27 cellular contexts compared by ENCODE assay signal in the genomic region with DNA sequence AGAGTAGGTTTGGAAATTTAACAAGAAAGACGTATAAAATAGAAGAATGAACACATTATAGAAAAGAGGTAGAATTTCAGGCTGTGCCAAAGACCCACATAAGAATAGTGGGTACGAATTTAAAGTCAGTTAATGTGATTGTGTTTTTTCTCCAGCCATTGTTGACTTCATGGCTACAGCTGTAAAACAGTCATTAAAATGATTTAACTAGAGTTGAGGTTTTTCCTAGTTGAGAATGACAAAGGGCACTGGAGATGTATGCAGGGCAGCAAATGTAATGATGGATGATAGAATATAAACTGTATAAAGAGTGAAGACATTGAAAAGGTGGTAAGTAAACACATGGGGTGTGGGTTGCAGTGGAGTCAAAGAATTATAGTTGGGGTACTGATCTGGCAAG.
A peak's percentile ranks its signal among the peaks of the same experiment; 100 is the strongest.
DNase-seq lines count a peak whose midpoint lies in the region; ATAC-seq, FAIRE-seq and TF ChIP-seq lines count a peak whose summit lies in the region.
"Had no signal": no experiment of that assay in that cellular context is flagged by ENCODE, and none has a peak within 500 bp of the region (broad histone marks: within the 10 kb centered on the region; RNA-seq: fewer than 3 reads in every experiment).

No MANE protein-coding gene starts in this region.

- no peak overlapping the region for H3K4me2 ChIP-seq in K562 (ENCODE audit: insufficient read depth, low read length)
- no peak overlapping the region for H3K4me2 ChIP-seq in neural progenitor cell
- H3K4me2 ChIP-seq: BLaER1 had no signal

- H3K9me3 ChIP-seq in HEK293 (ENCODE audit: control insufficient read depth, insufficient read depth, low read depth, low read length) (no peaks in the 10 kb centered on the region), K562 (replicated peaks; ENCODE audit: control insufficient read depth, insufficient read depth, low read depth, low read length) (no peaks in the 10 kb centered on the region), neural progenitor cell (ENCODE audit: low read depth) (no peaks in the 10 kb centered on the region)
- H3K9me3 ChIP-seq: BE2C, BLaER1 had no signal

- H2AFZ ChIP-seq in K562 (ENCODE audit: low read depth, low read length) (no peak overlapping the region), neural progenitor cell (replicated peaks) (no peak overlapping the region)

- H3K9me3 Mint-ChIP-seq in neural progenitor cell (no peaks in the 10 kb centered on the region), type B pancreatic cell (no peaks in the 10 kb centered on the region)
- H3K9me3 Mint-ChIP-seq: CD14-positive monocyte; CD4-positive, alpha-beta memory T cell; CD8-positive, alpha-beta memory T cell had no signal

- H3K27ac Mint-ChIP-seq in neural progenitor cell (no peak overlapping the region), type B pancreatic cell (no peak overlapping the region)
- H3K27ac Mint-ChIP-seq: CD14-positive monocyte; CD4-positive, alpha-beta memory T cell; CD4-positive, CD25-positive, alpha-beta regulatory T cell; CD8-positive, alpha-beta memory T cell had no signal

- no peak for DNase-seq in K562 (ENCODE audit: extremely low read depth in 1 of 4, low spot score in 3 of 4)
- no peak for DNase-seq in neural progenitor cell (ENCODE audit: low spot score)
- no peak for DNase-seq in lower leg skin (ENCODE audit: low spot score in 2 of 2)
- no peak for DNase-seq in H54 (ENCODE audit: insufficient read length, low spot score)
- DNase-seq in type B pancreatic cell (ENCODE audit: extremely low spot score, unreplicated experiment), result no peak
- DNase-seq: 8988T; ACHN; BE2C; C1 segment of cervical spinal cord; CD4-positive, alpha-beta memory T cell; CD4-positive, CD25-positive, alpha-beta regulatory T cell; CD8-positive, alpha-beta memory T cell; COR-L47; DMS 273 treated with DMSO at 0.1 percent for 48 hours; DMS153; DMS53; DMS79; DND-41; EL; GDM1 had no signal

- peaks cover 20% of the 10 kb centered on the region for H3K4me1 Mint-ChIP-seq in neural progenitor cell
- peaks cover 4% of the 10 kb centered on the region for H3K4me1 Mint-ChIP-seq in type B pancreatic cell (ENCODE audit: unreplicated experiment)
- H3K4me1 Mint-ChIP-seq: CD14-positive monocyte; CD4-positive, alpha-beta memory T cell; CD4-positive, CD25-positive, alpha-beta regulatory T cell; CD8-positive, alpha-beta memory T cell had no signal

- intact Hi-C loops in K562 (cut with micrococcal nuclease), result no loop called here
- intact Hi-C loops in lower leg skin (cut with DNase I; ENCODE audit: low total_unique reads), result no loop called here

- no peak for TF ChIP-seq EP300 in K562 (IDR thresholded peaks at IDR 0.05; ENCODE audit: low read length)

- no peak for TF ChIP-seq CTCF in HEK293 (tag by site-specific recombination; IDR thresholded peaks at IDR 0.05)
- no peak for TF ChIP-seq CTCF in K562 (IDR thresholded peaks at IDR 0.05 in 2 of 3, conservative IDR thresholded peaks at IDR 0.05 in 1 of 3; ENCODE audit: insufficient read depth in 2 of 3, low read depth in 1 of 3, low read length in 3 of 3)
- TF ChIP-seq CTCF in neural progenitor cell (IDR thresholded peaks at IDR 0.05), result no peak
- no peak for TF ChIP-seq CTCF in lower leg skin (IDR thresholded peaks at IDR 0.05)
- TF ChIP-seq CTCF in type B pancreatic cell (conservative IDR thresholded peaks at IDR 0.05), result no peak

- H3F3A ChIP-seq in neural progenitor cell (ENCODE audit: low read depth), result peaks cover 16% of the 10 kb centered on the region

- no peak for TF ChIP-seq POLR2A in K562 (conservative IDR thresholded peaks at IDR 0.05)
- TF ChIP-seq POLR2A in lower leg skin (IDR thresholded peaks at IDR 0.05), result no peak
- TF ChIP-seq POLR2A in H54 (IDR thresholded peaks at IDR 0.05; ENCODE audit: low read depth, low read length), result no peak

- H3K27me3 ChIP-seq in K562 (ENCODE audit: control insufficient read depth in 2 of 2, insufficient read depth in 2 of 2, low read length in 2 of 2), result no peaks in the 10 kb centered on the region
- no peaks in the 10 kb centered on the region for H3K27me3 ChIP-seq in neural progenitor cell
- H3K27me3 ChIP-seq: BE2C, BLaER1 had no signal

- no peak for TF ChIP-seq RAD21 in K562 (CRISPR knock-in tag; conservative IDR thresholded peaks at IDR 0.05 in 1 of 2, IDR thresholded peaks at IDR 0.05 in 1 of 2)

- H3K4me3 ChIP-seq in HEK293 (ENCODE audit: low read depth, low read length), result no peak overlapping the region
- H3K4me3 ChIP-seq in K562, result no peak overlapping the region
- no peak overlapping the region for H3K4me3 ChIP-seq in neural progenitor cell
- H3K4me3 ChIP-seq in lower leg skin (ENCODE audit: low read depth, poor library complexity, severe bottlenecking), result no peak overlapping the region
- H3K4me3 ChIP-seq: BLaER1, GM12878 had no signal

- peaks cover 9% of the 10 kb centered on the region; the same call in 2 of the 3 replicates for H3K79me2 ChIP-seq in K562 (ENCODE audit: control insufficient read depth, insufficient read depth, low read length)
- H3K79me2 ChIP-seq in neural progenitor cell (ENCODE audit: low read depth), result peaks cover 98% of the 10 kb centered on the region

- H3K36me3 Mint-ChIP-seq in neural progenitor cell (peaks cover 23% of the 10 kb centered on the region), type B pancreatic cell (peaks cover 4% of the 10 kb centered on the region)
- H3K36me3 Mint-ChIP-seq: CD14-positive monocyte; CD4-positive, alpha-beta memory T cell; CD4-positive, CD25-positive, alpha-beta regulatory T cell; CD8-positive, alpha-beta memory T cell had no signal

- FAIRE-seq in K562 (lab: Jason Lieb, UNC), result no peak
- FAIRE-seq in H54 (lab: Jason Lieb, UNC), result no peak
- FAIRE-seq: A204.1, GM12878, GM12892, GM18507 had no signal

- 84% methylated on average over 2 of the region's 2 CpGs for WGBS in K562 (ENCODE audit: insufficient coverage, low coverage, missing lambda C conversion rate)
- WGBS in lower leg skin, 2 donors, result 74 to 79% methylated on average over 2 of the region's 2 CpGs

- H3K9ac ChIP-seq in K562 (ENCODE audit: insufficient read depth in 1 of 2, low read depth in 2 of 2, low read length in 2 of 2) (no peak overlapping the region), neural progenitor cell (no peak overlapping the region)
- H3K9ac ChIP-seq: BLaER1 had no signal

- no peak overlapping the region for H3K4me3 Mint-ChIP-seq in neural progenitor cell
- no peak overlapping the region for H3K4me3 Mint-ChIP-seq in type B pancreatic cell
- H3K4me3 Mint-ChIP-seq: CD14-positive monocyte; CD4-positive, alpha-beta memory T cell; CD4-positive, CD25-positive, alpha-beta regulatory T cell; CD8-positive, alpha-beta memory T cell had no signal

- POLR2A ChIA-PET in HEK293 (lab: Yijun Ruan, JAX), result no interaction called here
- POLR2A ChIA-PET in K562 (lab: Yijun Ruan, JAX), result no interaction called here

- H3K9me1 ChIP-seq in K562 (ENCODE audit: control insufficient read depth, insufficient read depth, low read length), result no peaks in the 10 kb centered on the region

- BruUV-seq in K562 (replicated peaks; lab: Mats Ljungman, UMichigan), result no TSS peak

- peaks cover 7% of the 10 kb centered on the region; the same call in 1 of the 2 replicates for H3K4me1 ChIP-seq in HEK293 (ENCODE audit: control insufficient read depth, insufficient read depth, low read length)
- H3K4me1 ChIP-seq in K562 (replicated peaks in 1 of 2; ENCODE audit: control insufficient read depth in 2 of 2, insufficient read depth in 2 of 2, low read length in 2 of 2), result no peaks in the 10 kb centered on the region
- peaks cover 38% of the 10 kb centered on the region for H3K4me1 ChIP-seq in neural progenitor cell
- H3K4me1 ChIP-seq: BLaER1 had no signal

- in situ Hi-C loops in K562 (cut with MboI), result no loop called here

- H3K36me3 ChIP-seq in HEK293 (ENCODE audit: control insufficient read depth in 2 of 2, insufficient read depth in 1 of 2, low read length in 2 of 2) (peaks cover 2 to 4% of the 10 kb centered on the region in 2 experiments; a peak in 2 of 3 replicates), K562 (ENCODE audit: control insufficient read depth, insufficient read depth, low read length) (peaks cover 22% of the 10 kb centered on the region), neural progenitor cell (peaks cover 20% of the 10 kb centered on the region)
- H3K36me3 ChIP-seq: BLaER1 had no signal

- H4K20me1 ChIP-seq in K562 (replicated peaks; ENCODE audit: control insufficient read depth, insufficient read depth, low read length) (no peaks in the 10 kb centered on the region), neural progenitor cell (ENCODE audit: low read depth) (peaks cover 4% of the 10 kb centered on the region)
- H4K20me1 ChIP-seq: BLaER1 had no signal

- CTCF ChIA-PET in HEK293 (lab: Yijun Ruan, JAX) (no interaction called here), K562 (lab: Yijun Ruan, JAX; ENCODE audit: low intra/inter-chr PET ratio) (no interaction called here)

- ATAC-seq in K562, result peak; percentile 17; the same call in 1 of the 3 replicates

- H3K27me3 Mint-ChIP-seq in neural progenitor cell (ENCODE audit: insufficient read depth, low read depth) (no peaks in the 10 kb centered on the region), type B pancreatic cell (no peaks in the 10 kb centered on the region)

- H3K27ac ChIP-seq in HEK293 (ENCODE audit: extremely low read depth, low read depth, low read length) (no peak overlapping the region), K562 (ENCODE audit: extremely low read depth, low read depth, low read length) (no peak overlapping the region), neural progenitor cell (peak overlapping the region; percentile 63)
- H3K27ac ChIP-seq: BLaER1 had no signal

TF ChIP-seq in HEK293, 187 proteins besides CTCF, POLR2A, EP300 and RAD21 (continues in another document):
- no peak for TF ChIP-seq ZNF404 (tag by site-specific recombination; IDR thresholded peaks at IDR 0.05)

TF ChIP-seq in K562, 482 proteins besides CTCF, POLR2A, EP300 and RAD21:
- no peak for TF ChIP-seq ZNF232 (CRISPR knock-in tag; IDR thresholded peaks at IDR 0.05)
- TF ChIP-seq KLF16 (IDR thresholded peaks at IDR 0.05), result no peak
- TF ChIP-seq GATAD2B (IDR thresholded peaks at IDR 0.05; ENCODE audit: borderline replicate concordance), result no peak
